Comparison of ENCODE assay signal across 1 cellular context in the genomic region with DNA sequence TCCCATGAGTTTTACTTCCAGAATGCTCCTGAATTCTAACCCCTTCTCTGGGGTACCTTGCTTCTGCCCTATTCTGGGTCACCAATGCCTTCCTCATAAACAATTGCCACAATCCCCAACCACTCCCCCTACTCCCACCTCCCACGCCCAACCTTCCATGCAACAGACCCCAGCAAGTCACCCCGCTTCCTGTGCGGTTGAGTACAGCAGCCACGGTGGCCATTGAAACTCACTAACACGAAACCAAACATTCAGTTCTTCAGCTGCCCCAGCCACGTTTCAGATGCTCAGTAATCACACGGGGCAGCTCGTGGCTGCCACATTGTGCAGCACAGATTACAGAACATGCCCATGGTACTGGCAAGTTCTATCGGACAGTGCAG.
TF ChIP-seq lines count a peak whose summit lies in the region.

No MANE protein-coding gene starts in this region.

TF ChIP-seq in neural cell, 6 proteins besides CTCF, POLR2A, EP300 and RAD21:
- TF ChIP-seq SMC3 (conservative IDR thresholded peaks at IDR 0.05; ENCODE audit: poor library complexity), result no peak
- no peak for TF ChIP-seq MXI1 (conservative IDR thresholded peaks at IDR 0.05; ENCODE audit: poor library complexity, severe bottlenecking)
- TF ChIP-seq, protein P1, sequence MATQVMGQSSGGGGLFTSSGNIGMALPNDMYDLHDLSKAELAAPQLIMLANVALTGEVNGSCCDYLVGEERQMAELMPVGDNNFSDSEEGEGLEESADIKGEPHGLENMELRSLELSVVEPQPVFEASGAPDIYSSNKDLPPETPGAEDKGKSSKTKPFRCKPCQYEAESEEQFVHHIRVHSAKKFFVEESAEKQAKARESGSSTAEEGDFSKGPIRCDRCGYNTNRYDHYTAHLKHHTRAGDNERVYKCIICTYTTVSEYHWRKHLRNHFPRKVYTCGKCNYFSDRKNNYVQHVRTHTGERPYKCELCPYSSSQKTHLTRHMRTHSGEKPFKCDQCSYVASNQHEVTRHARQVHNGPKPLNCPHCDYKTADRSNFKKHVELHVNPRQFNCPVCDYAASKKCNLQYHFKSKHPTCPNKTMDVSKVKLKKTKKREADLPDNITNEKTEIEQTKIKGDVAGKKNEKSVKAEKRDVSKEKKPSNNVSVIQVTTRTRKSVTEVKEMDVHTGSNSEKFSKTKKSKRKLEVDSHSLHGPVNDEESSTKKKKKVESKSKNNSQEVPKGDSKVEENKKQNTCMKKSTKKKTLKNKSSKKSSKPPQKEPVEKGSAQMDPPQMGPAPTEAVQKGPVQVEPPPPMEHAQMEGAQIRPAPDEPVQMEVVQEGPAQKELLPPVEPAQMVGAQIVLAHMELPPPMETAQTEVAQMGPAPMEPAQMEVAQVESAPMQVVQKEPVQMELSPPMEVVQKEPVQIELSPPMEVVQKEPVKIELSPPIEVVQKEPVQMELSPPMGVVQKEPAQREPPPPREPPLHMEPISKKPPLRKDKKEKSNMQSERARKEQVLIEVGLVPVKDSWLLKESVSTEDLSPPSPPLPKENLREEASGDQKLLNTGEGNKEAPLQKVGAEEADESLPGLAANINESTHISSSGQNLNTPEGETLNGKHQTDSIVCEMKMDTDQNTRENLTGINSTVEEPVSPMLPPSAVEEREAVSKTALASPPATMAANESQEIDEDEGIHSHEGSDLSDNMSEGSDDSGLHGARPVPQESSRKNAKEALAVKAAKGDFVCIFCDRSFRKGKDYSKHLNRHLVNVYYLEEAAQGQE (IDR thresholded peaks at IDR 0.05; ENCODE audit: borderline replicate concordance), result no peak
- no peak for TF ChIP-seq TAF1 (IDR thresholded peaks at IDR 0.05; ENCODE audit: low read depth)
- TF ChIP-seq POLR2AphosphoS5 (IDR thresholded peaks at IDR 0.05), result no peak
- no peak for TF ChIP-seq EZH2 (IDR thresholded peaks at IDR 0.05; ENCODE audit: borderline replicate concordance, insufficient read depth, low read length, poor library complexity, severe bottlenecking)
